ENCODE assay signal across 10 cellular contexts in the genomic region with DNA sequence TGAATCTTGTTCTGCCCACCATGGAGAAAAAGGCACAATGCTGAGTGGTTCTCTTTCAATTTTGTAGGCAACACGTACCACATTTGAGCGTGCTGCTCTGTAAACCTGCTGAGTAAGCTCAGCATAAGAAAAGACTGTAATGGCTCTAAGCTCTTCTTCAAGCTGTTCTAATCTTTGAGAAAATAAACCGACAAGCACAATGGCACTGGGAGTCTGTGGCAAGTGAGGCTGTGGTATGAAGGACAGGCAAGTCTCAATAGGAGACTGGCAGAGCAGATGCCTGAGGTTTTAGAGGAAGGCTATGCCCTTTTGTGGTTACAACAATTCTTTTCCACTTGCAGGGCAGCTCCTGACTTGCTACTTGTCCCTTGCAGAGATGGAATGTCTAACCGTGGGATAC.
"Had no signal": no experiment of that assay in that cellular context is flagged by ENCODE, and none has a peak within 500 bp of the region (broad histone marks: within the 10 kb centered on the region; RNA-seq: fewer than 3 reads in every experiment).

No MANE protein-coding gene starts in this region.

- H3K27ac ChIP-seq: body of pancreas, coronary artery, left lung, tibial nerve had no signal

- DNase-seq: activated naive CD4-positive, alpha-beta T cell treated with anti-CD3 and anti-CD28 coated beads, Interleukin-2, amount 10 ng/mL, durations not matched to agents 7 days and 5 days; body of pancreas; central memory CD4-positive, alpha-beta T cell; effector CD4-positive, alpha-beta T cell; gastrocnemius medialis; left lung; T-helper 2 cell had no signal

- ATAC-seq: body of pancreas; gastrocnemius medialis; left lung; stimulated activated memory B cell treated with anti-CD40 and anti-IgM and Interleukin-4, amounts not matched to agents 10 μg/mL and 1 μg/mL and 100 μg/mL, for 72 hours had no signal

- H3K4me3 ChIP-seq: body of pancreas, coronary artery, gastrocnemius medialis, left lung, tibial nerve had no signal

- H3K36me3 ChIP-seq: gastrocnemius medialis, left lung, tibial nerve had no signal

- H3K9me3 ChIP-seq: body of pancreas, gastrocnemius medialis had no signal

- H3K27me3 ChIP-seq: body of pancreas, gastrocnemius medialis, left lung, tibial nerve had no signal

- H3K4me1 ChIP-seq: body of pancreas, gastrocnemius medialis, left lung, tibial nerve had no signal
